In the genomic region with DNA sequence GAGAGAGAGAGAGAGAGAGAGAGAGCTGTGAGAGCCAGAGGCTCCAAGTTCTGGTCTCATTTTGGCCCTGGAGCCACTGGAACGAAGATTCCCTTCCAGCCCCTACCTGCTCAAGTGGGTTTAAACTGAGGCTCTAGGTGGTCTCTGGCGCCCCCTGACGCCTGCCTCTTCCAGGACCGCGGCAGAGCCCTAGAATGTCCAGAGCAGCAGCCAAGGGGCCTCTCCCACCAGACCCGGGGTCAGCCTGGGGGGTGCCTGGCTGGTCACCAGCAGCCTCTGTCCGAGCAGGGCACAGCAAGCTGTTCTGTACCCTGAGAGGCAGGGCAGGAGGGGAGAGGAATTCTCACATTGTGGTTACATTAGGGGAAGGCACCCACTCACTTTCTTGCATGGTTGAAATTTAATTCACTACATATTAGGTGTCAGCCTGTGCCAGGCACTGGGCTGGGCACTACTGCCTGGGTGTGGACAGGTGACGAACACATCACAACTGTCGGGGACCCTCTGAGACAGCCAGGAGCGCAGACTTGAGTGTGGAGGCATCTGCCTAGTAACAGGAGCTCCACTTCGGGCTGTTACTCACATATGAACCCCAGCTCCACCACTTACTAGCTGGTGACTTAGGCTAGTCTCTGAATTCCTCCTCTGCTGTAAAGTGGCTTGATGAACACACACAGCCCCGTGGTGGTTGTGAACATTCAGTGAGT, we compare ENCODE assay signal across 7 cellular contexts. TPM values are rescaled to one million over a fixed set of nuclear protein-coding genes. Genes with fewer than 3 reads are reported as not detected.
DNase-seq lines count a peak whose midpoint lies in the region; ATAC-seq and TF ChIP-seq lines count a peak whose summit lies in the region.

No MANE protein-coding gene starts in this region.

- DNase-seq in GM13976 (ENCODE audit: low spot score) = peak; percentile 58
- DNase-seq in SJCRH30 = peak; percentile 45 to 60
- DNase-seq in foreskin melanocyte = peak; percentile 9
- DNase-seq in pons (ENCODE audit: low spot score) = peak; percentile 14
- DNase-seq in HPDE6-E6E7 (ENCODE audit: extremely low spot score) = no peak
- DNase-seq in occipital lobe (lab: John Stamatoyannopoulos, UW) = no peak

- H3K4me1 ChIP-seq in SJCRH30 = no peaks in the 10 kb centered on the region

- H3K36me3 ChIP-seq in SJCRH30 = peaks cover 27% of the 10 kb centered on the region

- in situ Hi-C loops in GM13976 (cut with MboI; ENCODE audit: low sequenced_read_pairs, unreplicated experiment) = no loop called here

- peak; percentile 40 for TF ChIP-seq CTCF in GM13976 (IDR thresholded peaks at IDR 0.05; ENCODE audit: borderline replicate concordance, control extremely low read depth, extremely low read depth, insufficient read depth, missing control alignments)

- no peak for ATAC-seq in GM21529 (IDR thresholded peaks at IDR 0.05; ENCODE audit: unreplicated experiment)

- H3K27ac ChIP-seq in SJCRH30 = no peak overlapping the region

- no peaks in the 10 kb centered on the region for H3K9me3 ChIP-seq in SJCRH30 (replicated peaks)

- H3K4me3 ChIP-seq in SJCRH30 = no peak overlapping the region

- no peaks in the 10 kb centered on the region for H3K27me3 ChIP-seq in SJCRH30

RNA-seq across cellular contexts. Expression of gene AMBP, which starts 44.5 kb away (rescaled TPM):
- 0.55 and 0.81 TPM in 2 replicates for total RNA-seq in SJCRH30 (2014; rRNA removed; shearing (Covaris generic))
- total RNA-seq in occipital lobe = 1.6 TPM

Comparison
In these comparisons a context has a peak if more than half of its experiments do, and no peak if none do; other contexts are left out.
1. DNase-seq: peak in GM13976 (single experiment), SJCRH30 (2 of 2), foreskin melanocyte (single experiment) and pons (single experiment); none in HPDE6-E6E7 (single experiment) and occipital lobe (single experiment).